ENCODE assay signal across 33 cellular contexts in genomic region chr12:85663631-85664030, GRCh38.
"Had no signal": no experiment of that assay in that cellular context is flagged by ENCODE, and none has a peak within 500 bp of the region (broad histone marks: within the 10 kb centered on the region; RNA-seq: fewer than 3 reads in every experiment).

No MANE protein-coding gene starts in this region.

- H3K36me3 ChIP-seq: MG63 had no signal

- H3K27me3 ChIP-seq: MG63 had no signal

- H3K4me3 ChIP-seq: MG63 had no signal

- H3K9me3 ChIP-seq: MG63 had no signal

- H3K27ac ChIP-seq: KMS-11 had no signal

- DNase-seq: Karpas-422, Kasumi-1, MG63, MM.1S, MV-4-11, NCI-H1048, NCI-H1092, NCI-H1092 treated with DMSO at 0.1 percent for 48 hours, NCI-H1105, NCI-H1105 treated with DMSO at 0.1 percent for 48 hours, NCI-H1417, NCI-H1417 treated with DMSO at 0.1 percent for 48 hours, NCI-H1436, NCI-H1436 treated with DMSO at 0.1 percent for 48 hours, NCI-H146, NCI-H1694, NCI-H1694 treated with DMSO at 0.1 percent for 48 hours, NCI-H187, NCI-H187 treated with DMSO at 0.1 percent for 48 hours, NCI-H1930, NCI-H2029, NCI-H2029 treated with DMSO at 0.1 percent for 48 hours, NCI-H2081, NCI-H2081 treated with DMSO at 0.1 percent for 48 hours, NCI-H2107, NCI-H2171, NCI-H2171 treated with DMSO at 0.1 percent for 48 hours, NCI-H2227 treated with DMSO at 0.1 percent for 48 hours, NCI-H226, NCI-H345, NCI-H446 treated with DMSO at 0.1 percent for 48 hours, NCI-H510A had no signal
